In genomic region chr10:129740532-129741279, GRCh38 we compare ENCODE assay signal across 14 cellular contexts.
"Had no signal": no experiment of that assay in that cellular context is flagged by ENCODE, and none has a peak within 500 bp of the region (broad histone marks: within the 10 kb centered on the region; RNA-seq: fewer than 3 reads in every experiment).

No MANE protein-coding gene starts in this region.

- H3K27ac Mint-ChIP-seq: activated naive CD8-positive, alpha-beta T cell; natural killer cell; stimulated activated effector memory CD8-positive, alpha-beta T cell treated with anti-CD3 and anti-CD28 coated beads, Interleukin-12 subunit alpha, Interleukin-12 subunit beta, amount 100 ng/mL, for 72 hours had no signal

- H3K9me3 ChIP-seq: mucosa of descending colon had no signal

- DNase-seq: activated CD4-positive, alpha-beta T cell treated with anti-CD3 and anti-CD28 coated beads for 4 hours; activated gamma-delta T cell; activated T-cell treated with anti-CD3 and anti-CD28 coated beads, Interleukin-2, amount 50 U/mL, for 48 hours; amygdala; glutamatergic neuron; natural killer cell; right cardiac atrium; small intestine; trophoblast cell had no signal

- H3K36me3 Mint-ChIP-seq: natural killer cell; stimulated activated effector memory CD8-positive, alpha-beta T cell treated with anti-CD3 and anti-CD28 coated beads, Interleukin-12 subunit alpha, Interleukin-12 subunit beta, amount 100 ng/mL, for 72 hours had no signal

- H3K4me3 Mint-ChIP-seq: activated naive CD8-positive, alpha-beta T cell; brain; central memory CD8-positive, alpha-beta T cell; natural killer cell; stimulated activated effector memory CD8-positive, alpha-beta T cell treated with anti-CD3 and anti-CD28 coated beads, Interleukin-12 subunit alpha, Interleukin-12 subunit beta, amount 100 ng/mL, for 72 hours had no signal

- ATAC-seq: mucosa of descending colon; natural killer cell; right cardiac atrium; stimulated activated effector memory CD8-positive, alpha-beta T cell treated with anti-CD3 and anti-CD28 coated beads, Interleukin-12 subunit alpha, Interleukin-12 subunit beta, amount 100 ng/mL, for 72 hours had no signal

- H3K4me3 ChIP-seq: mucosa of descending colon had no signal

- H3K4me1 Mint-ChIP-seq: brain had no signal

- H3K27me3 Mint-ChIP-seq: activated naive CD8-positive, alpha-beta T cell; central memory CD8-positive, alpha-beta T cell had no signal

- H3K9me3 Mint-ChIP-seq: central memory CD8-positive, alpha-beta T cell had no signal
